11 cellular contexts compared by ENCODE assay signal in genomic region chr7:28207486-28208158, GRCh38. TPM values are rescaled to one million over a fixed set of nuclear protein-coding genes. Genes with fewer than 3 reads are reported as not detected.
DNase-seq lines count a peak whose midpoint lies in the region; ATAC-seq and TF ChIP-seq lines count a peak whose summit lies in the region.
"Had no signal": no experiment of that assay in that cellular context is flagged by ENCODE, and none has a peak within 500 bp of the region (broad histone marks: within the 10 kb centered on the region; RNA-seq: fewer than 3 reads in every experiment).

No MANE protein-coding gene starts in this region.

- WGBS in stomach, 5 donors, result 74 to 83% (median 82%) methylated on average over 1 of the region's 1 CpG

- TF ChIP-seq EP300 in stomach (IDR thresholded peaks at IDR 0.05), result no peak

- H3K36me3 ChIP-seq in stomach, result no peaks in the 10 kb centered on the region

- ATAC-seq in GM19351 (IDR thresholded peaks at IDR 0.05; ENCODE audit: unreplicated experiment) (peak; percentile 85), GM18868 (IDR thresholded peaks at IDR 0.05; ENCODE audit: unreplicated experiment) (no peak), GM18909 (IDR thresholded peaks at IDR 0.05; ENCODE audit: poor library complexity, unreplicated experiment) (no peak)

- H3K27me3 ChIP-seq in stomach, result no peaks in the 10 kb centered on the region

- TF ChIP-seq CTCF in cardiac fibroblast (IDR thresholded peaks at IDR 0.05; ENCODE audit: low read depth, low read length) (no peak), stomach (IDR thresholded peaks at IDR 0.05) (no peak)

- no peak overlapping the region for H3K4me3 ChIP-seq in cardiac fibroblast (replicated peaks in 1 of 2; ENCODE audit: low read depth in 2 of 2, low read length in 2 of 2)
- H3K4me3 ChIP-seq in stomach, result no peak overlapping the region
- H3K4me3 ChIP-seq: coronary artery had no signal

- DNase-seq in A172 (ENCODE audit: low spot score) (peak; percentile 57), NAMALWA (ENCODE audit: low spot score) (peak; percentile 37), cardiac fibroblast (ENCODE audit: low read depth in 2 of 2) (peak; percentile 5 to 71), stomach (no peak)
- DNase-seq in NK-92 treated with Interleukin-12 subunit alpha and Interleukin-12 subunit beta, amount 100 ng/mL, for 24 hours (lab: John Stamatoyannopoulos, UW), result no peak
- DNase-seq: hypothalamus, NCI-H2081 treated with DMSO at 0.1 percent for 48 hours had no signal

- TF ChIP-seq POLR2A in stomach (IDR thresholded peaks at IDR 0.05), result no peak

- intact Hi-C loops in stomach (cut with DNase I; ENCODE audit: low total_unique reads), result no loop called here

- H3K4me1 ChIP-seq in stomach, result no peaks in the 10 kb centered on the region

- no peak overlapping the region for H3K27ac ChIP-seq in stomach
- H3K27ac ChIP-seq: coronary artery had no signal

- H3K9me3 ChIP-seq in stomach, result no peaks in the 10 kb centered on the region

RNA-seq across cellular contexts. Expression of gene JAZF1, which starts 27.0 kb away (rescaled TPM):
- 18.8 and 28.3 TPM in 2 replicates for total RNA-seq in A172 (2014; rRNA removed; shearing (Covaris generic))
- total RNA-seq in stomach, result 10 to 100 TPM in 2 of 5 donors, 1 to 10 TPM in 1, under 1 TPM in 2; 0.58 to 16.7 (median 7.1) TPM
- 10 to 100 TPM in 1 of 3 donors, 1 to 10 TPM in 2; 5.8 to 11.0 (median 7.3) TPM for polyA plus RNA-seq in stomach

Comparison
In these comparisons a context has a peak if more than half of its experiments do, and no peak if none do; other contexts are left out.
1. DNase-seq: peak in A172 (single experiment), NAMALWA (single experiment) and cardiac fibroblast (2 of 2); none in NK-92 treated with Interleukin-12 subunit alpha and Interleukin-12 subunit beta, amount 100 ng/mL, for 24 hours (single experiment) and stomach (single experiment).